In genomic region chr7:18666107-18666728, GRCh38 we compare ENCODE assay signal across 8 cellular contexts.
DNase-seq lines count a peak whose midpoint lies in the region; ATAC-seq and TF ChIP-seq lines count a peak whose summit lies in the region.

No MANE protein-coding gene starts in this region.

- DNase-seq in NCI-H524 (lab: John Stamatoyannopoulos, UW): peak; percentile 19 to 64
- DNase-seq in NCI-H524 treated with DMSO at 0.1 percent for 48 hours (lab: John Stamatoyannopoulos, UW): no peak
- DNase-seq in NCI-H146 (lab: John Stamatoyannopoulos, UW): peak; percentile 62
- peak; percentile 28 to 34 (median 30) for DNase-seq in T-helper 17 cell
- DNase-seq in anterior cingulate cortex (lab: John Stamatoyannopoulos, UW): peak in 53 of 58 donors; percentile 3 to 85 (median 47)
- peak; percentile 86 for DNase-seq in hepatocyte (ENCODE audit: low spot score)
- peak; percentile 39 for DNase-seq in skeletal muscle cell (ENCODE audit: low read depth)

- H3K4me3 ChIP-seq in hepatocyte: no peak overlapping the region
- H3K4me3 ChIP-seq in skeletal muscle cell (ENCODE audit: low read depth, low read length): no peak overlapping the region

- no peak overlapping the region for H2AFZ ChIP-seq in hepatocyte

- H4K20me1 ChIP-seq in hepatocyte (ENCODE audit: insufficient read depth, poor library complexity, severe bottlenecking): no peaks in the 10 kb centered on the region

- H3K9me3 ChIP-seq in T-helper 17 cell (ENCODE audit: control insufficient read depth, low read length, poor library complexity, severe bottlenecking) (no peaks in the 10 kb centered on the region), hepatocyte (ENCODE audit: low read depth) (no peaks in the 10 kb centered on the region)

- H3K36me3 Mint-ChIP-seq in T-helper 17 cell (ENCODE audit: low read depth): no peaks in the 10 kb centered on the region

- no peak overlapping the region for H3K4me2 ChIP-seq in hepatocyte

- H3K27me3 Mint-ChIP-seq in T-helper 17 cell: no peaks in the 10 kb centered on the region

- ATAC-seq in HG02840 (IDR thresholded peaks at IDR 0.05; ENCODE audit: low FRiP score, unreplicated experiment) (peak; percentile 85), T-helper 17 cell (peak; percentile 68)

- peak; percentile 81 for TF ChIP-seq CTCF in hepatocyte (IDR thresholded peaks at IDR 0.05; ENCODE audit: poor library complexity)

- H3K4me1 Mint-ChIP-seq in T-helper 17 cell: peaks cover 4% of the 10 kb centered on the region

- peak overlapping the region; percentile 7 for H3K4me3 Mint-ChIP-seq in T-helper 17 cell

- H3K27ac ChIP-seq in hepatocyte: no peak overlapping the region

- H3K36me3 ChIP-seq in hepatocyte (replicated peaks; ENCODE audit: insufficient read depth, low read depth): no peaks in the 10 kb centered on the region

- WGBS in hepatocyte (ENCODE audit: low lambda C conversion rate, missing lambda C conversion rate): 27% methylated on average over 4 of the region's 4 CpGs

- H3K9me2 ChIP-seq in hepatocyte (replicated peaks; ENCODE audit: insufficient read depth): no peaks in the 10 kb centered on the region

- no peaks in the 10 kb centered on the region for H3K4me1 ChIP-seq in hepatocyte (ENCODE audit: insufficient read depth)

- H3K27me3 ChIP-seq in hepatocyte: no peaks in the 10 kb centered on the region

- H3K79me2 ChIP-seq in hepatocyte: no peaks in the 10 kb centered on the region

- no peak overlapping the region for H3K27ac Mint-ChIP-seq in T-helper 17 cell
